ENCODE assay signal across 8 cellular contexts in the genomic region with DNA sequence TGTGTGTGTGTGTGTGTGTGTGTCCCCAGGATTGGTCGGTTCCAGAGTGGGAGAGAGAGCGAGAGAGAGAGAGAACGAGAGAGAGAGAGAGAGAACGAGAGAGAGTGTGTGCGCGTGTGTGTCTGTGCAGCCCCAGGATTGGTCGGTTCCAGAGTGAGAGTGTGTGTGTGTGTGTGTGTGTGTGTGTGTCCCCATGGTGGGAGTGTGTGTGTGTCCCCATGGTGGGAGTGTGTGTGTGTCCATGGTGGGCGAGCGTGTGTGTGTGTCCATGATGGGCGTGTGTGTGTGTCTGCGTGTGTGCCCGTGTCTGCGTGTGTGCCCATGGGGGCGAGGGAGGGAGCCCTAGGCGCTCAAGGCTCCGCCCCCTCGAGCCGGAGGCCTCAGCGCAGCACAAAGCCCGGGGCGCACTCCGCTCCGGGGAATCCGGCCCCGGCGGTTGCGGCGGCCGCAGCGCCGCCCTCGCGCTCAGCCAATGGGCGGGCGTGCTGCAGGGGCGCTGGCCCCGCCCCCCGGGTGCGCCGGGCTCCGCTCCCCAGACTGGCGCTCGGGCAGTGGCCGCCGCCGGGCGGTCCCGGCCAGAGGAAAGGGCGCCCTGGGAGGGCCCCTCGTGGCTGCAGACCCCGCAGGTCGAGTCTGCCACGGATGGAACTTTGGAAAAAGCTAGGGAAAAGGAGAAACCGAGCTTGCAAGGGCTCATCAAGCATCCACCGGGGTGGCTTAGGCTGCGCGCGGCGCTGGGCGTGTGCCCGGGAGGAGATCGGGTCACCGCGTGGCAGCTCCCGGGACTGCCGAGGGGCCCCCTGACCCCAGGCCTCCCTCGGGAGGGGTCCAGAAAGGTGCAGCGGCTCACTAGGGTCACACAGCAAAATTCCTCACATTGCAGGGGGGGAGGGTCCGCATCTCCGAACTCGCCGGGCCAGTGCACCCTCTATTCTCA.
DNase-seq lines count a peak whose midpoint lies in the region; ATAC-seq and TF ChIP-seq lines count a peak whose summit lies in the region.

No MANE protein-coding gene starts in this region.

- DNase-seq in NCI-H1048 (lab: John Stamatoyannopoulos, UW) (peak; percentile 74), T follicular helper cell (ENCODE audit: low read depth) (peak; percentile 84), adrenal gland (peak; percentile 91 to 96 (median 93)), left cardiac atrium (peak; percentile 94), posterior cingulate gyrus (peak; percentile 79 to 99 (median 90)), type B pancreatic cell (ENCODE audit: extremely low spot score, unreplicated experiment) (peak; percentile 93)

- H3K4me3 Mint-ChIP-seq in type B pancreatic cell: peak overlapping the region; percentile 91

- no peaks in the 10 kb centered on the region for H3K9me3 Mint-ChIP-seq in type B pancreatic cell

- no peaks in the 10 kb centered on the region for H3K36me3 Mint-ChIP-seq in type B pancreatic cell

- H3K27ac ChIP-seq in adrenal gland: peak overlapping the region; percentile 80 to 97 (median 92)

- TF ChIP-seq CTCF in GM12872 (IDR thresholded peaks at IDR 0.05; ENCODE audit: insufficient read depth, low read depth, low read length) (peak; percentile 46; the same call in 1 of the 3 replicates), adrenal gland (IDR thresholded peaks at IDR 0.05) (peak in 4 of 6 experiments; percentile 40 to 59 (median 47)), type B pancreatic cell (conservative IDR thresholded peaks at IDR 0.05) (peak; percentile 62)

- peak overlapping the region; percentile 99 for H3K27ac Mint-ChIP-seq in type B pancreatic cell

- H3K9me3 ChIP-seq in adrenal gland (replicated peaks in 1 of 3): no peaks in the 10 kb centered on the region

- no peaks in the 10 kb centered on the region for H3K36me3 ChIP-seq in adrenal gland (replicated peaks in 1 of 2)

- 0 to 1% (median 1%) methylated on average over 15 to 72 of the region's 72 CpGs for WGBS in adrenal gland, 4 donors

- peak; percentile 75 to 76 for TF ChIP-seq POLR2A in adrenal gland (IDR thresholded peaks at IDR 0.05)

- ATAC-seq in HG02571 (IDR thresholded peaks at IDR 0.05; ENCODE audit: unreplicated experiment) (peak; percentile 74), left cardiac atrium (peak; percentile 95)

- H3K27me3 Mint-ChIP-seq in type B pancreatic cell: peaks cover 8% of the 10 kb centered on the region

- peaks cover 14 to 42% of the 10 kb centered on the region in 2 donors for H3K4me1 ChIP-seq in adrenal gland (replicated peaks in 1 of 2)

- intact Hi-C loops in adrenal gland (cut with DNase I) (loop anchor here in 1 of 2 donors (5.0 to 10.0 kb wide), 2 partner anchors 53 to 94 kb away; partner anchors contain the start of gene INSR), left cardiac atrium (cut with DNase I) (loop anchor here in 1 of 2 donors (1.0 kb wide), 1 partner anchor 96 kb away; the partner anchor contains the start of gene INSR), posterior cingulate gyrus (cut with DNase I) (loop anchor here (1.0 kb wide), 1 partner anchor 96 kb away; the partner anchor contains the start of gene INSR)

- H3K4me3 ChIP-seq in adrenal gland: peak overlapping the region in 2 of 4 donors; percentile 57 to 88

- H3K4me1 Mint-ChIP-seq in type B pancreatic cell (ENCODE audit: unreplicated experiment): peaks cover 13% of the 10 kb centered on the region

- no peaks in the 10 kb centered on the region for H3K27me3 ChIP-seq in adrenal gland
